ENCODE assay signal across 25 cellular contexts in genomic region chr12:101720118-101720517, GRCh38. TPM values are rescaled to one million over a fixed set of nuclear protein-coding genes. Genes with fewer than 3 reads are reported as not detected.
"Had no signal": no experiment of that assay in that cellular context is flagged by ENCODE, and none has a peak within 500 bp of the region (broad histone marks: within the 10 kb centered on the region; RNA-seq: fewer than 3 reads in every experiment).

No MANE protein-coding gene starts in this region.

- H3K4me1 ChIP-seq: right atrium auricular region, tibial artery, upper lobe of right lung had no signal

- H3K27ac ChIP-seq: left ventricle myocardium inferior, pancreas, right atrium auricular region, right lobe of liver, suprapubic skin, thoracic aorta, tibial artery, upper lobe of right lung had no signal

- H3K27me3 Mint-ChIP-seq: naive thymus-derived CD4-positive, alpha-beta T cell; natural killer cell treated with Interleukin-12 subunit alpha and Interleukin-12 subunit beta and Interleukin-15 and Interleukin-18, amount 100 ng/mL, for 72 hours; stimulated activated naive CD8-positive, alpha-beta T cell treated with anti-CD3 and anti-CD28 coated beads, Interleukin-15, Interleukin-2, amounts not matched to agents 100 ng/mL and 50 ng/mL, for 24 hours had no signal

- H3K9me3 Mint-ChIP-seq: naive thymus-derived CD4-positive, alpha-beta T cell; natural killer cell treated with Interleukin-12 subunit alpha and Interleukin-12 subunit beta and Interleukin-15 and Interleukin-18, amount 100 ng/mL, for 72 hours; stimulated activated naive CD8-positive, alpha-beta T cell treated with anti-CD3 and anti-CD28 coated beads, Interleukin-15, Interleukin-2, amounts not matched to agents 100 ng/mL and 50 ng/mL, for 24 hours had no signal

- DNase-seq: head of caudate nucleus; hippocampal formation; kidney; left ventricle myocardium inferior; mesenchymal stem cell; naive thymus-derived CD4-positive, alpha-beta T cell; nucleus accumbens; pancreas; right lobe of liver; stimulated activated CD4-positive, alpha-beta T cell treated with anti-CD3 and anti-CD28 coated beads, Interleukin-12 subunit alpha, Interleukin-12 subunit beta, amount 100 ng/mL, for 4 hours; stimulated activated CD4-positive, alpha-beta T cell treated with anti-CD3 and anti-CD28 coated beads, Interleukin-15, amount 100 ng/mL, for 24 hours; stimulated activated CD4-positive, alpha-beta T cell treated with anti-CD3 and anti-CD28 coated beads, Interleukin-2, amount 100 ng/mL, for 24 hours; stimulated activated CD4-positive, alpha-beta T cell treated with anti-CD3 and anti-CD28 coated beads, Interleukin-4, amount 100 ng/mL, for 1 hour; stimulated activated naive CD4-positive, alpha-beta T cell; tibial artery; trophoblast cell; upper lobe of right lung had no signal

- H3K9me3 ChIP-seq: left ventricle myocardium inferior, pancreas, right atrium auricular region, right lobe of liver, suprapubic skin, thoracic aorta, tibial artery, upper lobe of right lung had no signal

- H3K27ac Mint-ChIP-seq: naive thymus-derived CD4-positive, alpha-beta T cell; natural killer cell treated with Interleukin-12 subunit alpha and Interleukin-12 subunit beta and Interleukin-15 and Interleukin-18, amount 100 ng/mL, for 72 hours; stimulated activated naive CD8-positive, alpha-beta T cell treated with anti-CD3 and anti-CD28 coated beads, Interleukin-15, Interleukin-2, amounts not matched to agents 100 ng/mL and 50 ng/mL, for 24 hours had no signal

- H3K36me3 Mint-ChIP-seq: natural killer cell treated with Interleukin-12 subunit alpha and Interleukin-12 subunit beta and Interleukin-15 and Interleukin-18, amount 100 ng/mL, for 72 hours had no signal

- H3K4me3 ChIP-seq: left ventricle myocardium inferior, lung, pancreas, right atrium auricular region, right lobe of liver, suprapubic skin, thoracic aorta, tibial artery, upper lobe of right lung had no signal

- H3K36me3 ChIP-seq: thoracic aorta had no signal

- FAIRE-seq: urothelium cell line had no signal

- ATAC-seq: naive thymus-derived CD4-positive, alpha-beta T cell; natural killer cell treated with Interleukin-12 subunit alpha and Interleukin-12 subunit beta and Interleukin-15 and Interleukin-18, amount 100 ng/mL, for 72 hours; pancreas; upper lobe of right lung had no signal

- H3K4me3 Mint-ChIP-seq: naive thymus-derived CD4-positive, alpha-beta T cell; natural killer cell treated with Interleukin-12 subunit alpha and Interleukin-12 subunit beta and Interleukin-15 and Interleukin-18, amount 100 ng/mL, for 72 hours; stimulated activated naive CD8-positive, alpha-beta T cell treated with anti-CD3 and anti-CD28 coated beads, Interleukin-15, Interleukin-2, amounts not matched to agents 100 ng/mL and 50 ng/mL, for 24 hours had no signal

RNA-seq across cellular contexts. Expression of gene SYCP3, which starts 19.1 kb away (rescaled TPM):
- total RNA-seq: left ventricle myocardium inferior, right atrium auricular region, right lobe of liver, skeletal muscle tissue, thoracic aorta had no signal
